Comparison of ENCODE assay signal across 9 cellular contexts in the genomic region with DNA sequence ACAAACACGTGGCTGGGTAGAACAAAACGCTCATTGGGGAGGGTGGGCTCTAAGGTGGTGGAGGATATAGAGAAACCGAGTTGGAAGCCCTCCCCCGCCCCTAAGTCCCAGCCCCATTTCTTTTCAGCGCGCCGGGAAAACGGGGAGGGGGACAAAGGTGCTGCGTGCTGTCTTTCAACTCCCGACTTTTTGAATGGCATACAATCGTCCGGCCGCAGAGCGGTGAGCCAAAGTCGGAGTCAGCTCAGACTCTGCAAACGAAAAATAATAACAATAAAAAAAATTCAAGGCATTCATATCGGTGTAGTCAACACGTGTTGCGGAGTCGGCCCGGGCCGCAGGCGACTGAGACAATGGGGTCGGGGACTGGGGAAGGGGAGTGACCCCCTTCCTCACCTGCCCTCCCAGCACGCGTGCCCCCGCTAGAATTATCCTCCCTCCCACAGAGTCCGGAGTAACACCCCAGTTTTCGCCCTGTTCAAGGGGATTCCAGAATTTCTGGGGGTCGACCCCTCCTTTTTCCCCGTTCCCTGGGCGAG. TPM values are rescaled to one million over a fixed set of nuclear protein-coding genes. Genes with fewer than 3 reads are reported as not detected.
A peak's percentile ranks its signal among the peaks of the same experiment; 100 is the strongest.
DNase-seq lines count a peak whose midpoint lies in the region; ATAC-seq and TF ChIP-seq lines count a peak whose summit lies in the region.
"Had no signal": no experiment of that assay in that cellular context is flagged by ENCODE, and none has a peak within 500 bp of the region (broad histone marks: within the 10 kb centered on the region; RNA-seq: fewer than 3 reads in every experiment).

No MANE protein-coding gene starts in this region.

- H3K4me1 ChIP-seq in mesenchymal stem cell (ENCODE audit: control insufficient read depth, insufficient read depth, low read depth, low read length) (peaks cover 14% of the 10 kb centered on the region), stomach (peaks cover 21 to 36% (median 30%) of the 10 kb centered on the region in 4 donors)

- H3K4me3 ChIP-seq in BJ (ENCODE audit: low read depth, low read length) (peak overlapping the region; percentile 41; the same call in 1 of the 2 replicates), HFF-Myc (replicated peaks; ENCODE audit: low read depth, low read length) (peak overlapping the region; percentile 58), mesenchymal stem cell (ENCODE audit: insufficient read depth in 1 of 2, low read depth in 1 of 2, low read length in 2 of 2) (peak overlapping the region; percentile 75 to 85), stomach (peak overlapping the region in 1 of 4 donors; percentile 40)
- H3K4me3 ChIP-seq: colonic mucosa had no signal

- H3K9me3 ChIP-seq in mesenchymal stem cell (ENCODE audit: control insufficient read depth, low read length) (no peaks in the 10 kb centered on the region), stomach (peaks cover 0 to 7% (median 0%) of the 10 kb centered on the region in 4 donors)
- H3K9me3 ChIP-seq: colonic mucosa had no signal

- DNase-seq in BJ (ENCODE audit: low read depth) (no peak), HFF-Myc (ENCODE audit: extremely low read depth, low read depth) (no peak), mesenchymal stem cell (peak; percentile 37), stomach (no peak), NCI-H187 treated with DMSO at 0.1 percent for 48 hours (lab: John Stamatoyannopoulos, UW) (no peak), CD14-positive monocyte (ENCODE audit: low spot score) (no peak)
- DNase-seq: colonic mucosa had no signal

- no peaks in the 10 kb centered on the region for H3K36me3 ChIP-seq in BJ (ENCODE audit: control insufficient read depth, insufficient read depth, low read length)
- H3K36me3 ChIP-seq in mesenchymal stem cell (ENCODE audit: control insufficient read depth in 1 of 2, insufficient read depth in 2 of 2, low read depth in 1 of 2, low read length in 2 of 2) = no peaks in the 10 kb centered on the region
- no peaks in the 10 kb centered on the region for H3K36me3 ChIP-seq in stomach
- H3K36me3 ChIP-seq: colonic mucosa had no signal

- peak overlapping the region in 1 of 2 experiments; percentile 54 for H2BK12ac ChIP-seq in mesenchymal stem cell (ENCODE audit: low read length in 2 of 2)

- peak overlapping the region; percentile 75 to 97 for H3K4ac ChIP-seq in mesenchymal stem cell (ENCODE audit: low read depth in 1 of 2, low read length in 2 of 2)

- no peak overlapping the region for H2BK5ac ChIP-seq in mesenchymal stem cell (ENCODE audit: low read depth, low read length, poor library complexity, severe bottlenecking)

- peak overlapping the region; percentile 98 for H2AFZ ChIP-seq in mesenchymal stem cell (ENCODE audit: low read depth, low read length)

- H3K27me3 Mint-ChIP-seq in activated T-helper 17 cell treated with anti-CD3 and anti-CD28 coated beads, Interleukin-2, amount 50 U/mL, for 72 hours = peaks cover 65% of the 10 kb centered on the region
- peaks cover 81 to 91% (median 91%) of the 10 kb centered on the region in 3 donors for H3K27me3 Mint-ChIP-seq in CD14-positive monocyte (ENCODE audit: low read depth in 3 of 3)

- no peak for TF ChIP-seq EP300 in stomach (IDR thresholded peaks at IDR 0.05)

- H3K9me3 Mint-ChIP-seq in activated T-helper 17 cell treated with anti-CD3 and anti-CD28 coated beads, Interleukin-2, amount 50 U/mL, for 72 hours = no peaks in the 10 kb centered on the region
- H3K9me3 Mint-ChIP-seq in CD14-positive monocyte = peaks cover 0 to 27% (median 19%) of the 10 kb centered on the region in 7 donors

- POLR2A ChIA-PET in BJ (lab: Charles Lee) = no interaction called here

- H3K79me1 ChIP-seq in mesenchymal stem cell (replicated peaks; ENCODE audit: low read length, poor library complexity, severe bottlenecking) = peaks cover 1% of the 10 kb centered on the region

- TF ChIP-seq CTCF in BJ (IDR thresholded peaks at IDR 0.05; ENCODE audit: insufficient read depth, low read depth, low read length) (no peak), HFF-Myc (IDR thresholded peaks at IDR 0.05; ENCODE audit: low read depth, low read length, missing control alignments) (no peak), stomach (IDR thresholded peaks at IDR 0.05) (no peak), CD14-positive monocyte (IDR thresholded peaks at IDR 0.05) (no peak)

- H3K27ac Mint-ChIP-seq in activated T-helper 17 cell treated with anti-CD3 and anti-CD28 coated beads, Interleukin-2, amount 50 U/mL, for 72 hours = no peak overlapping the region
- no peak overlapping the region for H3K27ac Mint-ChIP-seq in CD14-positive monocyte

- peak overlapping the region; percentile 100 for H3K4me2 ChIP-seq in mesenchymal stem cell (ENCODE audit: low read length, poor library complexity, severe bottlenecking)

- peak overlapping the region; percentile 92 to 98 for H3K18ac ChIP-seq in mesenchymal stem cell (ENCODE audit: low read depth in 1 of 2, low read length in 2 of 2)

- peak overlapping the region; percentile 36 to 99 for H3K14ac ChIP-seq in mesenchymal stem cell (ENCODE audit: low read length in 2 of 2)

- peaks cover 25% of the 10 kb centered on the region for H3K27me3 ChIP-seq in BJ (ENCODE audit: control insufficient read depth, insufficient read depth, low read length)
- peaks cover 19 to 98% of the 10 kb centered on the region in 2 experiments for H3K27me3 ChIP-seq in mesenchymal stem cell (ENCODE audit: control insufficient read depth in 1 of 2, insufficient read depth in 1 of 2, low read length in 2 of 2)
- peaks cover 42 to 100% (median 97%) of the 10 kb centered on the region in 3 donors for H3K27me3 ChIP-seq in stomach

- H3K4me3 Mint-ChIP-seq in activated T-helper 17 cell treated with anti-CD3 and anti-CD28 coated beads, Interleukin-2, amount 50 U/mL, for 72 hours = peak overlapping the region; percentile 29
- peak overlapping the region in 1 of 2 donors; percentile 73 for H3K4me3 Mint-ChIP-seq in CD14-positive monocyte

- no peak overlapping the region for H3K9ac ChIP-seq in mesenchymal stem cell (ENCODE audit: low read length)

- H3K36me3 Mint-ChIP-seq in activated T-helper 17 cell treated with anti-CD3 and anti-CD28 coated beads, Interleukin-2, amount 50 U/mL, for 72 hours (ENCODE audit: low read depth) = peaks cover 15% of the 10 kb centered on the region
- H3K36me3 Mint-ChIP-seq in CD14-positive monocyte = peaks cover 3 to 10% of the 10 kb centered on the region in 2 donors

- H3K27ac ChIP-seq in mesenchymal stem cell (ENCODE audit: low read length, poor library complexity, severe bottlenecking) = no peak overlapping the region
- H3K27ac ChIP-seq in stomach = no peak overlapping the region
- H3K27ac ChIP-seq: colonic mucosa had no signal

- peak overlapping the region; percentile 95 for H4K8ac ChIP-seq in mesenchymal stem cell (ENCODE audit: low read length)

- no peak overlapping the region for H2AK5ac ChIP-seq in mesenchymal stem cell (ENCODE audit: low read length, severe bottlenecking)

- H3K4me1 Mint-ChIP-seq in activated T-helper 17 cell treated with anti-CD3 and anti-CD28 coated beads, Interleukin-2, amount 50 U/mL, for 72 hours = peaks cover 10% of the 10 kb centered on the region
- peaks cover 24% of the 10 kb centered on the region for H3K4me1 Mint-ChIP-seq in CD14-positive monocyte

- ATAC-seq in activated T-helper 17 cell treated with anti-CD3 and anti-CD28 coated beads, Interleukin-2, amount 50 U/mL, for 72 hours (replicated peaks) = no peak
- no peak for ATAC-seq in GM21447 (IDR thresholded peaks at IDR 0.05; ENCODE audit: unreplicated experiment)

- H4K91ac ChIP-seq in mesenchymal stem cell (ENCODE audit: low read length) = peak overlapping the region; percentile 97

- H3K23ac ChIP-seq in mesenchymal stem cell (ENCODE audit: low read length in 2 of 2) = peak overlapping the region in 1 of 2 experiments; percentile 80

- CTCF ChIA-PET in BJ (lab: Yijun Ruan, JAX) = interaction anchor here (0.7 to 1.7 kb wide), 3 partner anchors 20 to 40 kb away, joined by 3 to 7 read pairs (median 3); no protein-coding TSS in a partner anchor

- under 1% methylated on average over 27 of the region's 32 CpGs for WGBS in mesenchymal stem cell
- WGBS in stomach, 5 donors = 5 to 11% (median 11%) methylated on average over 31 to 32 of the region's 32 CpGs

- no peak for TF ChIP-seq POLR2A in stomach (IDR thresholded peaks at IDR 0.05)

- intact Hi-C loops in stomach (cut with DNase I; ENCODE audit: low total_unique reads) = no loop called here
- intact Hi-C loops in CD14-positive monocyte (cut with micrococcal nuclease) = no loop called here

- H2BK120ac ChIP-seq in mesenchymal stem cell (ENCODE audit: low read depth, low read length) = peak overlapping the region; percentile 95

- H2BK15ac ChIP-seq in mesenchymal stem cell (ENCODE audit: low read depth, poor library complexity, severe bottlenecking) = peak overlapping the region; percentile 28

RNA-seq across cellular contexts. Expression of gene IGF2BP1, which starts 1.8 kb away (rescaled TPM):
- polyA plus RNA-seq in BJ (2011; rRNA removed) (3.7 and 5.3 TPM in 2 replicates), stomach (under 1 TPM in 1 of 3 donors, not detected in 2; under 0.01 TPM), CD14-positive monocyte (not detected)
- polyA minus RNA-seq in BJ (2011; rRNA and poly(A)+ RNA removed) = 7.1 and 11.8 TPM in 2 replicates
- total RNA-seq in activated T-helper 17 cell treated with anti-CD3 and anti-CD28 coated beads, Interleukin-2, amount 50 U/mL, for 72 hours = under 1 TPM in 1 of 2 donors, not detected in 1; 0.63 TPM
- 44.3 TPM for polyA plus RNA-seq in mesenchymal stem cell (2013, experiment 1 of 2)
- polyA plus RNA-seq in mesenchymal stem cell (2013, experiment 2 of 2) = 44.9 TPM
- total RNA-seq in stomach = 1 to 10 TPM in 1 of 5 donors, not detected in 4; 1.8 TPM

RNA-seq across cellular contexts. Expression of gene GIP, which starts 27.0 kb away (rescaled TPM):
- 0.12 and 0.16 TPM in 2 replicates for polyA plus RNA-seq in BJ (2011; rRNA removed)
- not detected in 2 replicates for polyA minus RNA-seq in BJ (2011; rRNA and poly(A)+ RNA removed)
- not detected for total RNA-seq in activated T-helper 17 cell treated with anti-CD3 and anti-CD28 coated beads, Interleukin-2, amount 50 U/mL, for 72 hours
- polyA plus RNA-seq in mesenchymal stem cell (2013, experiment 1 of 2) = 0.23 TPM
- 0.12 TPM for polyA plus RNA-seq in mesenchymal stem cell (2013, experiment 2 of 2)
- not detected for total RNA-seq in stomach
- under 1 TPM in 1 of 3 donors, not detected in 2; 0.56 TPM for polyA plus RNA-seq in stomach
- polyA plus RNA-seq in CD14-positive monocyte = not detected
- total RNA-seq: colonic mucosa had no signal

RNA-seq across cellular contexts. Expression of gene SNF8, which starts 50.8 kb away (rescaled TPM):
- polyA plus RNA-seq in BJ (2011; rRNA removed) = 104 and 113 TPM in 2 replicates
- polyA minus RNA-seq in BJ (2011; rRNA and poly(A)+ RNA removed) = 58.2 and 70.7 TPM in 2 replicates
- 100 to 1,000 TPM in 1 of 2 donors, 10 to 100 TPM in 1; 62.7 to 127 TPM for total RNA-seq in activated T-helper 17 cell treated with anti-CD3 and anti-CD28 coated beads, Interleukin-2, amount 50 U/mL, for 72 hours
- 126 TPM for polyA plus RNA-seq in mesenchymal stem cell (2013, experiment 1 of 2)
- polyA plus RNA-seq in mesenchymal stem cell (2013, experiment 2 of 2) = 126 TPM
- 10 to 100 TPM; 18.7 to 53.6 (median 41.3) TPM for total RNA-seq in stomach
- polyA plus RNA-seq in stomach = 100 to 1,000 TPM; 145 to 160 (median 149) TPM
- polyA plus RNA-seq in CD14-positive monocyte = 100 to 1,000 TPM; 145 to 162 TPM
